Comparison of ENCODE assay signal across 17 cellular contexts in the genomic region with DNA sequence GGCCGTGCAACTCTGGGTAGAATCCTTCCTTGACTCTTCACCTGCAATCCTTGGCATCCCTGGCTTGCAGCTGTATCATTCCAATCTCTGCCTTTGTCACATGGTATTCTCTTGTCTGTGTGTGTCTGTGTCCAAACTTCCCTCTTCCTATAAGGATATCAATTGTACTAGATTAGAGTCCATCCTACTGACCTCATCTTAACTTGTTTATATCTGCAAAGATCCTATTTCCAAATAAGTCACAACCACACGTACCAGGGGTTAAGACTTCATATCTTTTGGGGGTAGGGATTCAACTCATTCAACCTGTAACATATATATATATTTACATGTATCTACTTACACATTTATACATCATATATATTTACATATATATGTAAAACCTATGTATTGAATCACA. TPM values are rescaled to one million over a fixed set of nuclear protein-coding genes. Genes with fewer than 3 reads are reported as not detected.
DNase-seq lines count a peak whose midpoint lies in the region; ATAC-seq and TF ChIP-seq lines count a peak whose summit lies in the region.
"Had no signal": no experiment of that assay in that cellular context is flagged by ENCODE, and none has a peak within 500 bp of the region (broad histone marks: within the 10 kb centered on the region; RNA-seq: fewer than 3 reads in every experiment).

No MANE protein-coding gene starts in this region.

- no CpG with 5 or more reads among the region's 2 CpGs for WGBS in IMR-90 (ENCODE audit: extremely low coverage in 2 of 2, insufficient read length in 1 of 2), 2 experiments
- no CpG with 5 or more reads among the region's 2 CpGs for WGBS in trophoblast cell (ENCODE audit: extremely low coverage, insufficient coverage, insufficient read length)

- H3K23ac ChIP-seq in IMR-90 (ENCODE audit: low read depth, low read length) (no peak overlapping the region), trophoblast cell (ENCODE audit: low read length) (no peak overlapping the region)

- TF ChIP-seq POLR2A in IMR-90 (IDR thresholded peaks at IDR 0.05; ENCODE audit: low read depth, low read length), result no peak

- H3K36me3 ChIP-seq in IMR-90 (ENCODE audit: control insufficient read depth, insufficient read depth, low read length) (no peaks in the 10 kb centered on the region), trophoblast cell (ENCODE audit: control insufficient read depth in 1 of 2, insufficient read depth in 2 of 2, low read length in 2 of 2) (no peaks in the 10 kb centered on the region), tibial artery (no peaks in the 10 kb centered on the region)

- no peak overlapping the region for H2BK12ac ChIP-seq in trophoblast cell (ENCODE audit: low read length)

- intact Hi-C loops in IMR-90 (cut with micrococcal nuclease), result no loop called here
- intact Hi-C loops in tibial artery (cut with DNase I; ENCODE audit: low total_unique reads), result no loop called here

- peak overlapping the region; percentile 54 for H2BK20ac ChIP-seq in IMR-90 (ENCODE audit: low read depth, low read length)

- H3K9me1 ChIP-seq in IMR-90 (ENCODE audit: insufficient read depth, low read length), result no peaks in the 10 kb centered on the region

- no peaks in the 10 kb centered on the region for H3K79me2 ChIP-seq in trophoblast cell (ENCODE audit: control insufficient read depth, insufficient read depth, low read length, poor library complexity)

- H3K9me3 ChIP-seq in IMR-90 (ENCODE audit: control insufficient read depth, insufficient read depth, low read length) (no peaks in the 10 kb centered on the region), trophoblast cell (ENCODE audit: insufficient read depth, low read depth, low read length) (no peaks in the 10 kb centered on the region), tibial artery (no peaks in the 10 kb centered on the region)
- H3K9me3 ChIP-seq: Caco-2 had no signal

- H3K27me3 ChIP-seq in IMR-90 (ENCODE audit: control insufficient read depth, insufficient read depth, low read length), result 0 out of 2 replicates have a peak, but pooled peaks cover 2% of the 10 kb centered on the region
- H3K27me3 ChIP-seq in trophoblast cell (ENCODE audit: insufficient read depth, low read length), result no peaks in the 10 kb centered on the region
- no peaks in the 10 kb centered on the region for H3K27me3 ChIP-seq in tibial artery

- H4K8ac ChIP-seq in IMR-90 (ENCODE audit: low read depth in 2 of 2, low read length in 2 of 2), result peak overlapping the region in 1 of 2 experiments; percentile 19; a peak in 1 of 4 replicates
- H4K8ac ChIP-seq in trophoblast cell (ENCODE audit: low read depth, low read length), result no peak overlapping the region

- H3K79me1 ChIP-seq in IMR-90 (ENCODE audit: low read depth in 1 of 2, low read length in 2 of 2) (no peaks in the 10 kb centered on the region), trophoblast cell (ENCODE audit: low read length) (peaks cover 1% of the 10 kb centered on the region)

- H4K91ac ChIP-seq in IMR-90 (ENCODE audit: insufficient read depth, low read depth, low read length), result peak overlapping the region; percentile 50; the same call in 1 of the 2 replicates
- H4K91ac ChIP-seq in trophoblast cell (ENCODE audit: low read depth, low read length), result no peak overlapping the region

- H3K27ac ChIP-seq in IMR-90 (ENCODE audit: insufficient read depth, low read length) (peak overlapping the region; percentile 30; the same call in 1 of the 2 replicates), trophoblast cell (ENCODE audit: low read depth, low read length) (no peak overlapping the region), tibial artery (no peak overlapping the region)
- H3K27ac ChIP-seq: A549 had no signal

- H2AK5ac ChIP-seq in IMR-90 (ENCODE audit: low read depth, low read length) (peak overlapping the region; percentile 32; the same call in 1 of the 2 replicates), trophoblast cell (ENCODE audit: low read length) (no peak overlapping the region)

- H2BK120ac ChIP-seq in IMR-90 (ENCODE audit: low read depth, low read length), result peak overlapping the region; percentile 65
- no peak overlapping the region for H2BK120ac ChIP-seq in trophoblast cell (ENCODE audit: insufficient read depth, low read length, poor library complexity)

- POLR2A ChIA-PET in IMR-90 (lab: Charles Lee; ENCODE audit: unreplicated experiment), result no interaction called here

- H2BK15ac ChIP-seq in IMR-90 (ENCODE audit: low read depth, low read length), result no peak overlapping the region; the same call in 2 of the 3 replicates

- TF ChIP-seq RAD21 in IMR-90 (IDR thresholded peaks at IDR 0.05; ENCODE audit: low read length), result no peak

- H4K12ac ChIP-seq in trophoblast cell (ENCODE audit: low read depth, low read length), result no peak overlapping the region

- H2AFZ ChIP-seq in IMR-90 (replicated peaks; ENCODE audit: low read length, poor library complexity) (no peak overlapping the region), trophoblast cell (ENCODE audit: insufficient read depth, low read length, poor library complexity) (no peak overlapping the region)
- H2AFZ ChIP-seq: GM23338 had no signal

- H3K9ac ChIP-seq in IMR-90 (ENCODE audit: low read depth, low read length), result no peak overlapping the region
- H3K9ac ChIP-seq in trophoblast cell (ENCODE audit: low read length), result no peak overlapping the region

- H3K4me2 ChIP-seq in IMR-90 (ENCODE audit: low read depth, low read length) (peak overlapping the region; percentile 15; the same call in 1 of the 2 replicates), trophoblast cell (ENCODE audit: low read length) (no peak overlapping the region)
- H3K4me2 ChIP-seq: A549, GM23338 had no signal

- no TSS peak for BruUV-seq in IMR-90 (replicated peaks; lab: Mats Ljungman, UMichigan)

- DNase-seq in IMR-90, result peak; percentile 63
- DNase-seq in fibroblast of villous mesenchyme (ENCODE audit: low read depth), result peak; percentile 34
- DNase-seq in trophoblast cell, result peak; percentile 45 to 73
- no peak for DNase-seq in tibial artery
- no peak for DNase-seq in OCI-M2 (lab: John Stamatoyannopoulos, UW; ENCODE audit: unreplicated experiment)
- DNase-seq: 8988T; ACHN; C1 segment of cervical spinal cord; Caco-2; CD4-positive, alpha-beta memory T cell; DMS153; DND-41; H9 had no signal

- H3K4ac ChIP-seq in IMR-90 (ENCODE audit: low read depth, low read length), result peak overlapping the region; percentile 34
- H3K4ac ChIP-seq in trophoblast cell (ENCODE audit: low read depth, low read length), result no peak overlapping the region

- in situ Hi-C loops in IMR-90 (cut with MboI; ENCODE audit: low sequenced_read_pairs), result no loop called here

- dilution Hi-C loops in IMR-90 (cut with HindIII; ENCODE audit: low sequenced_read_pairs, unreplicated experiment), result no loop called here

- H3K14ac ChIP-seq in IMR-90 (replicated peaks; ENCODE audit: low read depth, low read length) (no peak overlapping the region; the same call in 1 of the 2 replicates), trophoblast cell (ENCODE audit: low read length) (no peak overlapping the region)

- H3K4me1 ChIP-seq in IMR-90 (ENCODE audit: control insufficient read depth, insufficient read depth, low read length) (peaks cover 18% of the 10 kb centered on the region), trophoblast cell (ENCODE audit: control insufficient read depth in 1 of 2, insufficient read depth in 2 of 2, low read length in 2 of 2) (peaks cover 4% of the 10 kb centered on the region in 2 experiments), tibial artery (peaks cover 0 to 21% (median 7%) of the 10 kb centered on the region in 4 donors)
- H3K4me1 ChIP-seq: A549, Caco-2 had no signal

- H4K20me1 ChIP-seq in IMR-90 (ENCODE audit: insufficient read depth, low read length), result no peaks in the 10 kb centered on the region

- TF ChIP-seq CTCF in IMR-90 (conservative IDR thresholded peaks at IDR 0.05; ENCODE audit: low read depth, low read length), result no peak
- no peak for TF ChIP-seq CTCF in fibroblast of villous mesenchyme (IDR thresholded peaks at IDR 0.05; ENCODE audit: insufficient read depth, low read depth, low read length)
- TF ChIP-seq CTCF in tibial artery (IDR thresholded peaks at IDR 0.05), result no peak

- H2BK5ac ChIP-seq in IMR-90 (ENCODE audit: low read depth, low read length, poor library complexity, severe bottlenecking), result peak overlapping the region; percentile 23
- no peak overlapping the region for H2BK5ac ChIP-seq in trophoblast cell (ENCODE audit: low read depth, low read length, poor library complexity)

- CTCF ChIA-PET in IMR-90 (lab: Yijun Ruan, JAX), result interaction anchor here (0.6 kb wide), 1 partner anchor 45 kb away, joined by 3 read pairs; no protein-coding TSS in a partner anchor

- H3K56ac ChIP-seq in IMR-90 (ENCODE audit: extremely low read depth, insufficient read depth, low read length), result no peak overlapping the region

- peak; percentile 86 for ATAC-seq in IMR-90 (ENCODE audit: low read depth)
- ATAC-seq in GM19452 (IDR thresholded peaks at IDR 0.05; ENCODE audit: unreplicated experiment), result no peak
- ATAC-seq: A549, GM23338, HCT116 had no signal

- no peak overlapping the region for H4K5ac ChIP-seq in IMR-90 (ENCODE audit: low read depth, low read length)

- peak overlapping the region; percentile 25; the same call in 1 of the 2 replicates for H3K18ac ChIP-seq in IMR-90 (ENCODE audit: low read depth, low read length)
- no peak overlapping the region for H3K18ac ChIP-seq in trophoblast cell (ENCODE audit: low read length)

- no peak overlapping the region for H2AK9ac ChIP-seq in IMR-90 (replicated peaks; ENCODE audit: low read depth, low read length, poor library complexity)

- H3K4me3 ChIP-seq in IMR-90 (ENCODE audit: insufficient read depth, low read depth, low read length) (no peak overlapping the region), fibroblast of villous mesenchyme (ENCODE audit: low read depth, low read length) (no peak overlapping the region), trophoblast cell (ENCODE audit: low read depth, low read length) (no peak overlapping the region), tibial artery (no peak overlapping the region)
- H3K4me3 ChIP-seq: A549, GM23338 had no signal

TF ChIP-seq in IMR-90, 13 proteins besides CTCF, POLR2A, EP300 and RAD21 (continues in another document):
- no peak for TF ChIP-seq SMC3 (IDR thresholded peaks at IDR 0.05; ENCODE audit: low read depth, low read length)
- TF ChIP-seq NFE2L2 (IDR thresholded peaks at IDR 0.05; ENCODE audit: low read depth, low read length), result no peak
- TF ChIP-seq RCOR1 (IDR thresholded peaks at IDR 0.05; ENCODE audit: insufficient replicate concordance, low read length), result no peak

RNA-seq across cellular contexts. Expression of gene RASSF3, which starts 29.6 kb away (rescaled TPM):
- total RNA-seq in IMR-90 (2012; rRNA removed) (21.4 and 39.3 TPM in 2 replicates), fibroblast of villous mesenchyme (20.3 and 31.1 TPM in 2 replicates)
- polyA plus RNA-seq in IMR-90 (2012; rRNA removed), result 14.2 and 18.7 TPM in 2 replicates
- polyA plus RNA-seq in IMR-90 (2012; cell fraction: cytosol; rRNA removed), result 10.9 and 12.2 TPM in 2 replicates
- polyA plus RNA-seq in IMR-90 (2012; cell fraction: nucleus; rRNA removed; ENCODE audit: low replicate concordance), result 8.4 and 13.6 TPM in 2 replicates
- polyA plus RNA-seq in trophoblast cell (2013), result 27.3 and 29.6 TPM in 2 replicates

Comparison
In these comparisons a context has a peak if more than half of its experiments do, and no peak if none do; other contexts are left out.
1. DNase-seq: peak in IMR-90 (single experiment), fibroblast of villous mesenchyme (single experiment) and trophoblast cell (2 of 2); none in tibial artery (0 of 2) and OCI-M2 (single experiment).